In the genomic region with DNA sequence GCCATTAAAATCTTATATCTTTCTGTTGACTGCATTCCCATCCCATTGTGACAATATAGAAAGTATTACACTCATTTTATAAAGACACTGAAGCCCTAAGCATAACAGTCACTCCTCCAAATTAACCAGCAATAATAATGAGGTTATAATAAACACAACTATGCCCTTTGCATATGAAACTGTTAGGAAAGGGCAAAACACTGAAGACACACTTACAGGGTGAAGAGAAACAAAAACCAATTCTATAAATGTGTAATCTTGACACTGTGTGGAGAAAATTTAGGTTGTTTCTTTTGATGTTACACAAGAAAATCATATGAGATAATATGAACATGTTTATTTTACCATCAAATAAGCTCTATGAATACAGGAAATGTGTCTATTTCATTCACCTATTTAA, we compare ENCODE assay signal across 27 cellular contexts.
"Had no signal": no experiment of that assay in that cellular context is flagged by ENCODE, and none has a peak within 500 bp of the region (broad histone marks: within the 10 kb centered on the region; RNA-seq: fewer than 3 reads in every experiment).

No MANE protein-coding gene starts in this region.

- ATAC-seq: psoas muscle; right cardiac atrium; right lobe of liver; stimulated activated effector memory CD8-positive, alpha-beta T cell treated with anti-CD3 and anti-CD28 coated beads, Interleukin-12 subunit alpha, Interleukin-12 subunit beta, amount 100 ng/mL, for 72 hours; stimulated activated naive B cell treated with anti-CD40 and anti-IgM and Interleukin-4, amounts not matched to agents 10 μg/mL and 1 μg/mL and 100 μg/mL, for 72 hours had no signal

- H3K4me1 ChIP-seq: neural progenitor cell, parathyroid adenoma, psoas muscle, right lobe of liver, sigmoid colon, stomach, tibial nerve, upper lobe of left lung, vagina had no signal

- H3K9ac ChIP-seq: neural progenitor cell, parathyroid adenoma had no signal

- H3K4me2 ChIP-seq: neural progenitor cell had no signal

- H3K27ac Mint-ChIP-seq: nephron; neural progenitor cell; progenitor cell of endocrine pancreas; stimulated activated effector memory CD8-positive, alpha-beta T cell treated with anti-CD3 and anti-CD28 coated beads, Interleukin-12 subunit alpha, Interleukin-12 subunit beta, amount 100 ng/mL, for 72 hours; stimulated activated naive B cell treated with anti-CD40 and anti-IgM and Interleukin-4, amounts not matched to agents 10 μg/mL and 1 μg/mL and 100 μg/mL, for 72 hours; stimulated activated naive CD8-positive, alpha-beta T cell treated with anti-CD3 and anti-CD28 coated beads, Interleukin-15, Interleukin-2, amounts not matched to agents 100 ng/mL and 50 ng/mL, for 24 hours had no signal

- H2AFZ ChIP-seq: neural progenitor cell, parathyroid adenoma had no signal

- H3K79me2 ChIP-seq: parathyroid adenoma had no signal

- H3K27ac ChIP-seq: neural progenitor cell, ovary, parathyroid adenoma, psoas muscle, right lobe of liver, sigmoid colon, stomach, thoracic aorta, thyroid gland, tibial nerve, upper lobe of left lung, vagina had no signal

- H3K4me1 Mint-ChIP-seq: stimulated activated effector memory CD8-positive, alpha-beta T cell treated with anti-CD3 and anti-CD28 coated beads, Interleukin-12 subunit alpha, Interleukin-12 subunit beta, amount 100 ng/mL, for 72 hours; stimulated activated naive B cell treated with anti-CD40 and anti-IgM and Interleukin-4, amounts not matched to agents 10 μg/mL and 1 μg/mL and 100 μg/mL, for 72 hours had no signal

- H3K9me3 Mint-ChIP-seq: nephron; neural progenitor cell; stimulated activated effector memory CD8-positive, alpha-beta T cell treated with anti-CD3 and anti-CD28 coated beads, Interleukin-12 subunit alpha, Interleukin-12 subunit beta, amount 100 ng/mL, for 72 hours; stimulated activated naive CD8-positive, alpha-beta T cell treated with anti-CD3 and anti-CD28 coated beads, Interleukin-15, Interleukin-2, amounts not matched to agents 100 ng/mL and 50 ng/mL, for 24 hours had no signal

- H3K36me3 Mint-ChIP-seq: neural progenitor cell; stimulated activated effector memory CD8-positive, alpha-beta T cell treated with anti-CD3 and anti-CD28 coated beads, Interleukin-12 subunit alpha, Interleukin-12 subunit beta, amount 100 ng/mL, for 72 hours; stimulated activated naive B cell treated with anti-CD40 and anti-IgM and Interleukin-4, amounts not matched to agents 10 μg/mL and 1 μg/mL and 100 μg/mL, for 72 hours had no signal

- H3K27me3 ChIP-seq: neural progenitor cell, ovary, right lobe of liver, sigmoid colon, stomach, thyroid gland, tibial nerve, upper lobe of left lung, vagina had no signal

- H3K36me3 ChIP-seq: neural progenitor cell, ovary, right lobe of liver, sigmoid colon, stomach, thoracic aorta, thyroid gland, tibial nerve, upper lobe of left lung, vagina had no signal

- FAIRE-seq: small intestine, urothelium cell line had no signal

- H3K27me3 Mint-ChIP-seq: progenitor cell of endocrine pancreas had no signal

- H3K4me3 ChIP-seq: neural progenitor cell, ovary, psoas muscle, right lobe of liver, sigmoid colon, stomach, thoracic aorta, thyroid gland, tibial nerve, upper lobe of left lung, vagina had no signal

- H3K4me3 Mint-ChIP-seq: nephron; neural progenitor cell; stimulated activated effector memory CD8-positive, alpha-beta T cell treated with anti-CD3 and anti-CD28 coated beads, Interleukin-12 subunit alpha, Interleukin-12 subunit beta, amount 100 ng/mL, for 72 hours; stimulated activated naive B cell treated with anti-CD40 and anti-IgM and Interleukin-4, amounts not matched to agents 10 μg/mL and 1 μg/mL and 100 μg/mL, for 72 hours; stimulated activated naive CD8-positive, alpha-beta T cell treated with anti-CD3 and anti-CD28 coated beads, Interleukin-15, Interleukin-2, amounts not matched to agents 100 ng/mL and 50 ng/mL, for 24 hours had no signal

- H3K9me3 ChIP-seq: ovary, psoas muscle, right lobe of liver, sigmoid colon, stomach, thoracic aorta, thyroid gland, tibial nerve, upper lobe of left lung, vagina had no signal

- DNase-seq: occipital lobe; ovary; posterior cingulate gyrus; psoas muscle; right cardiac atrium; right lobe of liver; sigmoid colon; small intestine; stimulated activated CD4-positive, alpha-beta T cell treated with anti-CD3 and anti-CD28 coated beads, Interleukin-15, amount 100 ng/mL, for 24 hours; stimulated activated CD4-positive, alpha-beta T cell treated with anti-CD3 and anti-CD28 coated beads, Interleukin-2, amount 100 ng/mL, for 24 hours; stimulated activated CD4-positive, alpha-beta T cell treated with anti-CD3 and anti-CD28 coated beads, Interleukin-2, amount 100 ng/mL, for 48 hours; stimulated activated CD4-positive, alpha-beta T cell treated with anti-CD3 and anti-CD28 coated beads, Interleukin-4, amount 100 ng/mL, for 24 hours; stimulated activated naive B cell treated with anti-CD40 and anti-IgM and Interleukin-4, amounts not matched to agents 10 μg/mL and 1 μg/mL and 100 μg/mL, for 72 hours; stimulated activated naive CD4-positive, alpha-beta T cell treated with Interleukin-2 at 50 U/mL for 16 hours; stomach; thyroid gland; upper lobe of left lung had no signal
